14 cellular contexts compared by ENCODE assay signal in the genomic region with DNA sequence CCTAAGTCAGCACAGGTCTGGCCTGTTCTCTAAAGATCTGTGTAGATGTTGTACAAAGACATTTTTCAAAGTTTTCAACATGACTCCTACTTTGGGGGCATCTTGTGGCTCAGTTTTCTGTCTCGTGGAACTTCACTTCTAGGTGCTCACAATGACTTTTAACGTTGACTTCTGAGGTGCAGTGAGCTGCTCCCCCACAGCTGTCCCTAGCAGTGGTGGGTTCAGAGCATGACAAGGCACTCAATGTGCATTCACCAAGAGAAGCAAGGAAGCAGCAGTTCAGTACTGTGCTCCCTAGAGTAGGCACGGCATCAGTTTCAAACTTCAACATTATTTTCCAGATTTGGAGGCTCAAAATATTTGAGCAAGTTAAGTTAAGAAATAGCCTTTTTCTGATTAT. TPM values are rescaled to one million over a fixed set of nuclear protein-coding genes. Genes with fewer than 3 reads are reported as not detected.
DNase-seq lines count a peak whose midpoint lies in the region; ATAC-seq and TF ChIP-seq lines count a peak whose summit lies in the region.
"Had no signal": no experiment of that assay in that cellular context is flagged by ENCODE, and none has a peak within 500 bp of the region (broad histone marks: within the 10 kb centered on the region; RNA-seq: fewer than 3 reads in every experiment).

No MANE protein-coding gene starts in this region.

- H3K4me3 ChIP-seq in MM.1S (ENCODE audit: low read length) (no peak overlapping the region), smooth muscle cell (no peak overlapping the region)
- H3K4me3 ChIP-seq: thyroid gland had no signal

- H3K79me2 ChIP-seq in MM.1S (ENCODE audit: low read length) (peaks cover 39% of the 10 kb centered on the region), smooth muscle cell (ENCODE audit: low read depth) (peaks cover 36% of the 10 kb centered on the region)

- no peaks in the 10 kb centered on the region for H3K9me3 ChIP-seq in MM.1S (replicated peaks; ENCODE audit: insufficient read depth, low read length)
- H3K9me3 ChIP-seq in smooth muscle cell (replicated peaks; ENCODE audit: low read depth) = no peaks in the 10 kb centered on the region
- H3K9me3 ChIP-seq: thyroid gland had no signal

- H3F3A ChIP-seq in MM.1S (ENCODE audit: insufficient read depth, low read length) (0 out of 2 replicates have a peak, but pooled peaks cover 4% of the 10 kb centered on the region), smooth muscle cell (ENCODE audit: low read depth) (peaks cover 16% of the 10 kb centered on the region)

- 100% methylated on average over 3 of the region's 3 CpGs for WGBS in smooth muscle cell (ENCODE audit: low lambda C conversion rate)

- H4K20me1 ChIP-seq in MM.1S (ENCODE audit: insufficient read depth, low read length) (no peaks in the 10 kb centered on the region; the same call in 1 of the 2 replicates), smooth muscle cell (ENCODE audit: low read depth) (peaks cover 21% of the 10 kb centered on the region)

- no peak for ATAC-seq in activated T-cell treated with anti-CD3 and anti-CD28 coated beads, Interleukin-2, amount 50 U/mL, for 4 hours
- ATAC-seq in HG03565 (IDR thresholded peaks at IDR 0.05; ENCODE audit: unreplicated experiment) = peak; percentile 21
- ATAC-seq in stimulated activated naive CD8-positive, alpha-beta T cell treated with anti-CD3 and anti-CD28 coated beads, Interleukin-15, Interleukin-2, amounts not matched to agents 100 U/mL and 50 U/mL, for 24 hours = peak; percentile 57

- peaks cover 48% of the 10 kb centered on the region for H3K36me3 Mint-ChIP-seq in activated T-cell treated with anti-CD3 and anti-CD28 coated beads, Interleukin-2, amount 50 U/mL, for 4 hours (ENCODE audit: insufficient read depth)
- H3K36me3 Mint-ChIP-seq in activated naive CD8-positive, alpha-beta T cell = peaks cover 34% of the 10 kb centered on the region

- TF ChIP-seq CTCF in MM.1S (IDR thresholded peaks at IDR 0.05; ENCODE audit: low read length) (no peak), smooth muscle cell (IDR thresholded peaks at IDR 0.05; ENCODE audit: borderline replicate concordance, insufficient read depth, poor library complexity, severe bottlenecking) (no peak)

- H2AFZ ChIP-seq in MM.1S (ENCODE audit: low read length) = no peak overlapping the region
- no peak overlapping the region for H2AFZ ChIP-seq in smooth muscle cell (ENCODE audit: low read depth)

- H3K27ac Mint-ChIP-seq in activated naive CD8-positive, alpha-beta T cell = peak overlapping the region; percentile 99
- H3K27ac Mint-ChIP-seq: brain had no signal

- H3K4me3 Mint-ChIP-seq in activated T-cell treated with anti-CD3 and anti-CD28 coated beads, Interleukin-2, amount 50 U/mL, for 4 hours = peak overlapping the region; percentile 51
- H3K4me3 Mint-ChIP-seq in activated naive CD8-positive, alpha-beta T cell = peak overlapping the region; percentile 58
- H3K4me3 Mint-ChIP-seq: brain had no signal

- H3K9me2 ChIP-seq in MM.1S (replicated peaks; ENCODE audit: insufficient read depth, low read length) = no peaks in the 10 kb centered on the region

- H3K27me3 Mint-ChIP-seq in activated T-cell treated with anti-CD3 and anti-CD28 coated beads, Interleukin-2, amount 50 U/mL, for 4 hours (ENCODE audit: low read depth) = no peaks in the 10 kb centered on the region
- H3K27me3 Mint-ChIP-seq in activated naive CD8-positive, alpha-beta T cell = no peaks in the 10 kb centered on the region
- H3K27me3 Mint-ChIP-seq: brain had no signal

- H3K27me3 ChIP-seq in MM.1S (replicated peaks; ENCODE audit: insufficient read depth, low read length) = no peaks in the 10 kb centered on the region
- no peaks in the 10 kb centered on the region for H3K27me3 ChIP-seq in smooth muscle cell (ENCODE audit: low read depth)
- H3K27me3 ChIP-seq: thyroid gland had no signal

- DNase-seq in activated T-cell treated with anti-CD3 and anti-CD28 coated beads, Interleukin-2, amount 50 U/mL, for 4 hours = no peak
- no peak for DNase-seq in activated T-cell treated with anti-CD3 and anti-CD28 coated beads for 4 hours
- DNase-seq in stimulated activated naive CD8-positive, alpha-beta T cell treated with anti-CD3 and anti-CD28 coated beads, Interleukin-15, Interleukin-2, amounts not matched to agents 100 U/mL and 50 U/mL, for 24 hours = no peak
- DNase-seq in MM.1S = no peak
- no peak for DNase-seq in amniotic stem cell (lab: John Stamatoyannopoulos, UW)
- no peak for DNase-seq in smooth muscle cell (lab: John Stamatoyannopoulos, UW; ENCODE audit: unreplicated experiment)
- DNase-seq: activated CD8-positive, alpha-beta memory T cell treated with anti-CD3 and anti-CD28 coated beads, Interleukin-2, amount 50 U/mL, for 4 hours; NCI-H2081; occipital lobe; Right ventricle myocardium superior; thyroid gland had no signal

- H3K4me2 ChIP-seq in MM.1S (ENCODE audit: low read depth, low read length) (no peak overlapping the region), smooth muscle cell (no peak overlapping the region)

- no peaks in the 10 kb centered on the region for H3K9me3 Mint-ChIP-seq in activated T-cell treated with anti-CD3 and anti-CD28 coated beads, Interleukin-2, amount 50 U/mL, for 4 hours
- H3K9me3 Mint-ChIP-seq in activated naive CD8-positive, alpha-beta T cell (ENCODE audit: low read depth) = no peaks in the 10 kb centered on the region
- H3K9me3 Mint-ChIP-seq: brain had no signal

- peaks cover 87% of the 10 kb centered on the region for H3K4me1 Mint-ChIP-seq in activated T-cell treated with anti-CD3 and anti-CD28 coated beads, Interleukin-2, amount 50 U/mL, for 4 hours (ENCODE audit: low read depth)
- H3K4me1 Mint-ChIP-seq in activated naive CD8-positive, alpha-beta T cell (ENCODE audit: low read depth) = peaks cover 91% of the 10 kb centered on the region

- H3K9ac ChIP-seq in MM.1S (ENCODE audit: low read length) (no peak overlapping the region), smooth muscle cell (ENCODE audit: low read depth) (no peak overlapping the region)

- H3K4me1 ChIP-seq in MM.1S (ENCODE audit: low read length) (no peaks in the 10 kb centered on the region), smooth muscle cell (ENCODE audit: low read depth) (peaks cover 6% of the 10 kb centered on the region)

- H3K36me3 ChIP-seq in MM.1S (replicated peaks; ENCODE audit: insufficient read depth, low read length) = peaks cover 14% of the 10 kb centered on the region
- H3K36me3 ChIP-seq in smooth muscle cell (ENCODE audit: low read depth) = no peaks in the 10 kb centered on the region

- no peak overlapping the region for H3K27ac ChIP-seq in MM.1S (ENCODE audit: low read length)
- no peak overlapping the region for H3K27ac ChIP-seq in smooth muscle cell (ENCODE audit: low read depth)
- H3K27ac ChIP-seq: thyroid gland had no signal

RNA-seq across cellular contexts. Expression of a gene that starts 40.4 kb away (rescaled TPM):
- 100 to 1,000 TPM; 275 to 314 (median 282) TPM for total RNA-seq in activated T-cell treated with anti-CD3 and anti-CD28 coated beads, Interleukin-2, amount 50 U/mL, for 4 hours
- total RNA-seq in smooth muscle cell = 81.2 and 85.1 TPM in 2 replicates
- polyA plus RNA-seq in smooth muscle cell = 15.7 and 34.2 TPM in 2 replicates

RNA-seq across cellular contexts. Expression of a gene that starts 56.0 kb away (rescaled TPM):
- total RNA-seq in activated T-cell treated with anti-CD3 and anti-CD28 coated beads, Interleukin-2, amount 50 U/mL, for 4 hours = 10 to 100 TPM; 59.7 to 74.4 (median 69.7) TPM
- total RNA-seq in smooth muscle cell = 116 and 136 TPM in 2 replicates
- polyA plus RNA-seq in smooth muscle cell = 64.5 and 79.5 TPM in 2 replicates

Comparison
In these comparisons a context has a peak if more than half of its experiments do, and no peak if none do; other contexts are left out.
1. ATAC-seq: peak in HG03565 (single experiment) and stimulated activated naive CD8-positive, alpha-beta T cell treated with anti-CD3 and anti-CD28 coated beads, Interleukin-15, Interleukin-2, amounts not matched to agents 100 U/mL and 50 U/mL, for 24 hours (single experiment); none in activated T-cell treated with anti-CD3 and anti-CD28 coated beads, Interleukin-2, amount 50 U/mL, for 4 hours (0 of 2).